Comparison of ENCODE assay signal across 1 cellular context in genomic region chr17:75540923-75541503, GRCh38.
TF ChIP-seq lines count a peak whose summit lies in the region.

No MANE protein-coding gene starts in this region.

TF ChIP-seq in HepG2, 621 proteins besides CTCF, POLR2A, EP300 and RAD21 (continued from another document):
- TF ChIP-seq PREB (CRISPR knock-in tag; IDR thresholded peaks at IDR 0.05) (no peak), NAIF1 (CRISPR knock-in tag; IDR thresholded peaks at IDR 0.05; ENCODE audit: borderline replicate concordance) (no peak), PHF21A (CRISPR knock-in tag; IDR thresholded peaks at IDR 0.05) (peak; percentile 58; the same call in 1 of the 2 replicates), BCL6 (CRISPR knock-in tag; IDR thresholded peaks at IDR 0.05) (peak; percentile 61), HINFP (CRISPR knock-in tag; IDR thresholded peaks at IDR 0.05; ENCODE audit: low read depth) (0 out of 2 replicates have a peak, but pooled peaks have one; percentile 14), CCAR2 (optimal IDR thresholded peaks at IDR 0.05; ENCODE audit: low read depth, low read length) (no peak), SALL1 (CRISPR knock-in tag; IDR thresholded peaks at IDR 0.05) (peak; percentile 68), RXRA (CRISPR knock-in tag; IDR thresholded peaks at IDR 0.05) (peak; percentile 85; the same call in 1 of the 2 replicates), MTA1 (CRISPR knock-in tag; IDR thresholded peaks at IDR 0.05; ENCODE audit: borderline replicate concordance) (peak; percentile 44; the same call in 1 of the 2 replicates), ZNF34 (CRISPR knock-in tag; IDR thresholded peaks at IDR 0.05; ENCODE audit: borderline replicate concordance) (no peak), MLXIP (CRISPR knock-in tag; IDR thresholded peaks at IDR 0.05; ENCODE audit: borderline replicate concordance) (no peak), ISX (CRISPR knock-in tag; conservative IDR thresholded peaks at IDR 0.05) (no peak), GABPB1 (CRISPR knock-in tag; IDR thresholded peaks at IDR 0.05) (no peak), NR2F6 (IDR thresholded peaks at IDR 0.05) (peak; percentile 90), NR2F6 (CRISPR knock-in tag; IDR thresholded peaks at IDR 0.05) (peak; percentile 86), TEAD3 (CRISPR knock-in tag; optimal IDR thresholded peaks at IDR 0.05; ENCODE audit: borderline replicate concordance) (peak; percentile 31), PPARG (CRISPR knock-in tag; conservative IDR thresholded peaks at IDR 0.05) (peak; percentile 98), ZNF687 (CRISPR knock-in tag; IDR thresholded peaks at IDR 0.05) (peak; percentile 55), CSRNP1 (CRISPR knock-in tag; IDR thresholded peaks at IDR 0.05) (no peak), ESRRA (CRISPR knock-in tag; IDR thresholded peaks at IDR 0.05; ENCODE audit: low read depth) (peak; percentile 63; the same call in 1 of the 2 replicates), ZNF251 (CRISPR knock-in tag; IDR thresholded peaks at IDR 0.05) (0 out of 2 replicates have a peak, but pooled peaks have one; percentile 15), YEATS4 (CRISPR knock-in tag; IDR thresholded peaks at IDR 0.05; ENCODE audit: borderline replicate concordance) (no peak), HNF4A (CRISPR knock-in tag; IDR thresholded peaks at IDR 0.05) (peak; percentile 64)
